Comparison of ENCODE assay signal across 8 cellular contexts in the genomic region with DNA sequence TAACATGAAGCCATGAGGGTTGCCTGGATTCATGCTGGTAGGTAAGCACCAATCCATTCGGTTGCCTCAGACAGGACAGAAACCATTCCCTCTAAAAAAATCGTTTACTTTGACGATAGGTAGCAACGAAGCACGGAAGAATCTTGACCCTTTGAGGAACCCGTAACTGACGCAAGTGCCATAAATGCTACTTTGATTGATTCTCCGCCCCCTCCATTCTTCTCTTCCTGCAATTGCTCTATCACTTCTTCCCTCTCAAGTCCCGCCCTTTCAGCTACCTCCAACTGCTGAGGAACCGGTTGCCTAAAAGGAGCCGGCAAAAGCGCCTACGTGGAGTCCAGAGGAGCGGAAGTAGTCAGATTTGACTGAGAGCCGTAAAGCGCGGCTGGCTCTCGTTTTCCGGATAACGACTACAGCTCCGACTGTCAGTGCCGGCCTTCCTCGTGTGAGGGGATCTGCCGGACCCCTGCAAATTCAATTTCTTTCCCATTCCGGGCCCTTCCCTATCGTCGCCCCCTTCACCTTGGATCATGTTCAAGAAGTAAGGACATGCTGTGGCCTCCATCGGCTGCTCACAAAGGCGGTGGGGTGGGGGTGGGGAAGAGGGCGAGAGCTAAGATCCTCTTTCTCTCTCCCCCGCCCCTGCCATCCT. TPM values are rescaled to one million over a fixed set of nuclear protein-coding genes. Genes with fewer than 3 reads are reported as not detected.
DNase-seq lines count a peak whose midpoint lies in the region; ATAC-seq and TF ChIP-seq lines count a peak whose summit lies in the region.

A gene with protein sequence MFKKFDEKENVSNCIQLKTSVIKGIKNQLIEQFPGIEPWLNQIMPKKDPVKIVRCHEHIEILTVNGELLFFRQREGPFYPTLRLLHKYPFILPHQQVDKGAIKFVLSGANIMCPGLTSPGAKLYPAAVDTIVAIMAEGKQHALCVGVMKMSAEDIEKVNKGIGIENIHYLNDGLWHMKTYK (plus strand): TSS at position 395 of the 652 bp plus-strand sequence. CDS start 136 bp downstream, at position 531.

- H3K4me3 ChIP-seq in BLaER1 (peak within 1 kb of the TSS; percentile 72), left lung (peak within 1 kb of the TSS; percentile 37 to 63)

- H3K36me3 ChIP-seq in BLaER1 (peaks cover 12% of the 10 kb centered on the region), left lung (peaks cover 0 to under 1% of the 10 kb centered on the region in 2 donors)

- H3K9me3 ChIP-seq in BLaER1 (no peaks in the 10 kb centered on the region), left lung (no peaks in the 10 kb centered on the region)

- H3K4me1 ChIP-seq in BLaER1 (peaks cover 11% of the 10 kb centered on the region; the same call in 1 of the 2 replicates), left lung (peaks cover 0 to 3% of the 10 kb centered on the region in 2 donors)

- H3K4me2 ChIP-seq in BLaER1: peak within 1 kb of the TSS; percentile 81

- peak within 1 kb of the TSS; percentile 82 for H3K9ac ChIP-seq in BLaER1

- peak within 1 kb of the TSS; percentile 83 for H3K27ac ChIP-seq in BLaER1
- peak within 1 kb of the TSS; percentile 85 to 91 for H3K27ac ChIP-seq in left lung

- H4K20me1 ChIP-seq in BLaER1: no peaks in the 10 kb centered on the region

- DNase-seq in GM19240 (ENCODE audit: insufficient read length, low spot score): peak; percentile 53
- DNase-seq in NCI-H526 treated with DMSO at 0.1 percent for 48 hours (lab: John Stamatoyannopoulos, UW): peak; percentile 91
- peak; percentile 67 for DNase-seq in activated CD4-positive, alpha-beta T cell treated with anti-CD3 and anti-CD28 coated beads, Interleukin-2, amount 50 U/mL, for 1 hour
- peak; percentile 90 for DNase-seq in dermis blood vessel endothelial cell
- DNase-seq in left lung: peak; percentile 80 to 90
- peak; percentile 51 to 60 for DNase-seq in stimulated activated CD4-positive, alpha-beta T cell treated with anti-CD3 and anti-CD28 coated beads, Interleukin-2, amount 100 ng/mL, for 48 hours

- ATAC-seq in HG03460 (IDR thresholded peaks at IDR 0.05; ENCODE audit: unreplicated experiment): peak; percentile 96
- ATAC-seq in left lung: peak; percentile 96

- intact Hi-C loops in left lung (cut with DNase I): no loop called here

- H3K27me3 ChIP-seq in BLaER1 (no peaks in the 10 kb centered on the region), left lung (no peaks in the 10 kb centered on the region)

- TF ChIP-seq CTCF in left lung (IDR thresholded peaks at IDR 0.05): no peak

RNA-seq across cellular contexts. Expression of the gene that starts here (rescaled TPM):
- total RNA-seq in dermis blood vessel endothelial cell (34.7 and 36.9 TPM in 2 replicates), left lung (10 to 100 TPM; 37.3 to 37.5 TPM)

Comparison
In these comparisons a context has a peak if more than half of its experiments do, and no peak if none do; other contexts are left out.
1. Peak in every context shown above with its lines: DNase-seq, ATAC-seq, H3K4me3 ChIP-seq and H3K27ac ChIP-seq.